8 cellular contexts compared by ENCODE assay signal in genomic region chr7:71733108-71733870, GRCh38.
DNase-seq lines count a peak whose midpoint lies in the region; ATAC-seq and TF ChIP-seq lines count a peak whose summit lies in the region.

No MANE protein-coding gene starts in this region.

- no peak overlapping the region for H3K23ac ChIP-seq in mesendoderm (ENCODE audit: low read length)

- no peak overlapping the region for H3K27ac ChIP-seq in CD4-positive, alpha-beta memory T cell (ENCODE audit: low read depth, low read length)
- H3K27ac ChIP-seq in HCT116 (ENCODE audit: low read depth, low read length) (no peak overlapping the region), endodermal cell (ENCODE audit: low read depth, low read length) (no peak overlapping the region), mesendoderm (ENCODE audit: low read depth, low read length) (no peak overlapping the region)

- peaks cover 0 to 7% (median 2%) of the 10 kb centered on the region in 4 donors for H3K4me1 Mint-ChIP-seq in CD4-positive, alpha-beta memory T cell
- no peaks in the 10 kb centered on the region for H3K4me1 Mint-ChIP-seq in activated CD8-positive, alpha-beta T cell treated with anti-CD3 and anti-CD28 coated beads for 36 hours (ENCODE audit: low read depth)
- H3K4me1 Mint-ChIP-seq in endodermal cell: peaks cover 9% of the 10 kb centered on the region

- H3K56ac ChIP-seq in mesendoderm (ENCODE audit: low read length): peak overlapping the region; percentile 75

- H2AK5ac ChIP-seq in mesendoderm (ENCODE audit: low read length): no peak overlapping the region

- no TSS peak for BruUV-seq in HCT116 (replicated peaks; lab: Mats Ljungman, UMichigan)

- peak; percentile 37 to 55 (median 46) for DNase-seq in CD4-positive, alpha-beta memory T cell
- DNase-seq in HCT116 (ENCODE audit: low read depth, low spot score) (peak; percentile 3), NCI-H526 (lab: John Stamatoyannopoulos, UW) (peak; percentile 36 to 80), endodermal cell (peak; percentile 98), mesendoderm (peak; percentile 92), cortex of kidney (lab: John Stamatoyannopoulos, UW) (no peak)
- DNase-seq in activated CD8-positive, alpha-beta T cell treated with anti-CD3 and anti-CD28 coated beads for 36 hours: peak; percentile 77
- DNase-seq in stimulated activated CD8-positive, alpha-beta memory T cell treated with anti-CD3 and anti-CD28 coated beads, Interleukin-15, amount 100 ng/mL, for 1 hour (ENCODE audit: low read depth): peak; percentile 14

- H3K9me3 ChIP-seq in CD4-positive, alpha-beta memory T cell (ENCODE audit: control insufficient read depth in 1 of 2, low read length in 2 of 2): no peaks in the 10 kb centered on the region
- no peaks in the 10 kb centered on the region; a peak in 1 of 4 replicates for H3K9me3 ChIP-seq in HCT116 (ENCODE audit: control insufficient read depth in 1 of 2, insufficient read depth in 1 of 2, low read depth in 1 of 2, low read length in 2 of 2)
- peaks cover 10% of the 10 kb centered on the region for H3K9me3 ChIP-seq in endodermal cell (ENCODE audit: control insufficient read depth, low read length)

- peak overlapping the region in 1 of 7 donors; percentile 60 for H3K27ac Mint-ChIP-seq in CD4-positive, alpha-beta memory T cell
- no peak overlapping the region for H3K27ac Mint-ChIP-seq in activated CD8-positive, alpha-beta T cell treated with anti-CD3 and anti-CD28 coated beads for 36 hours
- H3K27ac Mint-ChIP-seq in endodermal cell: no peak overlapping the region

- H3K79me2 ChIP-seq in HCT116 (ENCODE audit: insufficient read depth, low read length): no peaks in the 10 kb centered on the region
- no peaks in the 10 kb centered on the region for H3K79me2 ChIP-seq in mesendoderm (ENCODE audit: control insufficient read depth, insufficient read depth, low read length)

- H3K4me3 ChIP-seq in CD4-positive, alpha-beta memory T cell (ENCODE audit: low read length in 2 of 2): no peak overlapping the region
- H3K4me3 ChIP-seq in HCT116 (replicated peaks in 1 of 2; ENCODE audit: low read depth in 1 of 2, low read length in 2 of 2) (no peak overlapping the region), endodermal cell (ENCODE audit: low read length) (peak overlapping the region; percentile 66), mesendoderm (ENCODE audit: low read length) (no peak overlapping the region)

- no peaks in the 10 kb centered on the region for H3K27me3 ChIP-seq in CD4-positive, alpha-beta memory T cell (ENCODE audit: insufficient read depth, low read length)
- no peaks in the 10 kb centered on the region for H3K27me3 ChIP-seq in HCT116 (ENCODE audit: insufficient read depth, low read length)
- H3K27me3 ChIP-seq in endodermal cell (ENCODE audit: control insufficient read depth, insufficient read depth, low read length, poor library complexity, severe bottlenecking): no peaks in the 10 kb centered on the region
- H3K27me3 ChIP-seq in mesendoderm (ENCODE audit: insufficient read depth, low read length, poor library complexity): no peaks in the 10 kb centered on the region

- H3K36me3 ChIP-seq in CD4-positive, alpha-beta memory T cell (ENCODE audit: insufficient read depth, low read length): no peaks in the 10 kb centered on the region
- no peaks in the 10 kb centered on the region for H3K36me3 ChIP-seq in HCT116 (ENCODE audit: control insufficient read depth in 1 of 2, insufficient read depth in 2 of 2, low read length in 2 of 2)
- no peaks in the 10 kb centered on the region for H3K36me3 ChIP-seq in endodermal cell (ENCODE audit: control insufficient read depth, insufficient read depth, low read length)
- H3K36me3 ChIP-seq in mesendoderm (ENCODE audit: control insufficient read depth, insufficient read depth, low read length): no peaks in the 10 kb centered on the region

- H3K18ac ChIP-seq in mesendoderm (ENCODE audit: low read length): no peak overlapping the region

- RAD21 ChIA-PET in HCT116 (lab: Charles Lee; ENCODE audit: low non-redundant PET in 1 of 2, low total read pairs in 2 of 2, uncharacterized antibody in 2 of 2, unreplicated experiment in 2 of 2): no interaction called here

- H2BK15ac ChIP-seq in mesendoderm (replicated peaks; ENCODE audit: low read depth): no peak overlapping the region

- TF ChIP-seq CTCF in HCT116 (IDR thresholded peaks at IDR 0.05 in 2 of 3, conservative IDR thresholded peaks at IDR 0.05 in 1 of 3; ENCODE audit: borderline replicate concordance in 1 of 3, insufficient read depth in 1 of 3, low read depth in 2 of 3, low read length in 2 of 3): peak in 2 of 3 experiments; percentile 56; a peak in 4 of 6 replicates
- peak; percentile 88 for TF ChIP-seq CTCF in activated CD8-positive, alpha-beta T cell treated with anti-CD3 and anti-CD28 coated beads for 36 hours (IDR thresholded peaks at IDR 0.05)
- peak; percentile 97 for TF ChIP-seq CTCF in endodermal cell (conservative IDR thresholded peaks at IDR 0.05)

- no peak for TF ChIP-seq POLR2A in HCT116 (IDR thresholded peaks at IDR 0.05; ENCODE audit: borderline replicate concordance, extremely low read depth, insufficient read depth, insufficient read length)

- peak; percentile 35 for TF ChIP-seq RAD21 in HCT116 (IDR thresholded peaks at IDR 0.05; ENCODE audit: low read depth)

- H4K8ac ChIP-seq in mesendoderm (ENCODE audit: low read depth, low read length): no peak overlapping the region

- no peaks in the 10 kb centered on the region for H3K4me1 ChIP-seq in CD4-positive, alpha-beta memory T cell (ENCODE audit: insufficient read depth, low read length)
- H3K4me1 ChIP-seq in HCT116 (ENCODE audit: control insufficient read depth in 1 of 2, insufficient read depth in 2 of 2, low read length in 2 of 2) (no peaks in the 10 kb centered on the region), endodermal cell (ENCODE audit: control insufficient read depth, insufficient read depth, low read length) (no peaks in the 10 kb centered on the region), mesendoderm (ENCODE audit: control insufficient read depth, low read depth, low read length) (no peaks in the 10 kb centered on the region)

- no peak overlapping the region for H3K4ac ChIP-seq in mesendoderm (ENCODE audit: low read depth, low read length)

- H3K4me3 Mint-ChIP-seq in CD4-positive, alpha-beta memory T cell: no peak overlapping the region
- H3K4me3 Mint-ChIP-seq in activated CD8-positive, alpha-beta T cell treated with anti-CD3 and anti-CD28 coated beads for 36 hours: no peak overlapping the region
- peak overlapping the region; percentile 48 for H3K4me3 Mint-ChIP-seq in endodermal cell

- no peaks in the 10 kb centered on the region for H4K20me1 ChIP-seq in HCT116 (ENCODE audit: insufficient read depth)

- H2BK5ac ChIP-seq in mesendoderm (ENCODE audit: low read length): peak overlapping the region; percentile 69

- ATAC-seq in HCT116: peak; percentile 40; the same call in 1 of the 2 replicates
- no peak for ATAC-seq in activated CD8-positive, alpha-beta T cell treated with anti-CD3 and anti-CD28 coated beads for 36 hours

- no peaks in the 10 kb centered on the region for H3K79me1 ChIP-seq in mesendoderm (ENCODE audit: low read length)

- H3K9me2 ChIP-seq in HCT116 (ENCODE audit: insufficient read depth): no peaks in the 10 kb centered on the region

- intact Hi-C loops in CD4-positive, alpha-beta memory T cell (cut with micrococcal nuclease): no loop called here
- intact Hi-C loops in HCT116 (cut with micrococcal nuclease): loop anchor here (1.0 kb wide), 1 partner anchor 876 kb away; no protein-coding TSS in a partner anchor
- intact Hi-C loops in activated CD8-positive, alpha-beta T cell treated with anti-CD3 and anti-CD28 coated beads for 36 hours (cut with micrococcal nuclease): loop anchor here (2.0 kb wide), 1 partner anchor 876 kb away; no protein-coding TSS in a partner anchor

- H3K9me3 Mint-ChIP-seq in CD4-positive, alpha-beta memory T cell: peaks cover 0 to 2% (median 0%) of the 10 kb centered on the region in 8 donors
- peaks cover 1% of the 10 kb centered on the region for H3K9me3 Mint-ChIP-seq in activated CD8-positive, alpha-beta T cell treated with anti-CD3 and anti-CD28 coated beads for 36 hours
- H3K9me3 Mint-ChIP-seq in endodermal cell: peaks cover 18% of the 10 kb centered on the region

- WGBS in endodermal cell (ENCODE audit: insufficient coverage in 1 of 2, insufficient read length in 1 of 2), 2 experiments: 9 to 13% methylated on average over 18 to 29 of the region's 29 CpGs
- no CpG with 5 or more reads among the region's 29 CpGs for WGBS in mesendoderm (ENCODE audit: extremely low coverage, insufficient coverage, low lambda C conversion rate)

- no peaks in the 10 kb centered on the region for H3K36me3 Mint-ChIP-seq in CD4-positive, alpha-beta memory T cell
- no peaks in the 10 kb centered on the region for H3K36me3 Mint-ChIP-seq in activated CD8-positive, alpha-beta T cell treated with anti-CD3 and anti-CD28 coated beads for 36 hours (ENCODE audit: low read depth)
- no peaks in the 10 kb centered on the region for H3K36me3 Mint-ChIP-seq in endodermal cell (ENCODE audit: low read depth)

- no peak overlapping the region for H2BK120ac ChIP-seq in mesendoderm (ENCODE audit: low read depth, low read length)

- H4K5ac ChIP-seq in mesendoderm (ENCODE audit: low read length): no peak overlapping the region

- no peak overlapping the region for H2AFZ ChIP-seq in HCT116 (ENCODE audit: low read depth, low read length, poor library complexity, severe bottlenecking)

- POLR2A ChIA-PET in CD4-positive, alpha-beta memory T cell (lab: Charles Lee; ENCODE audit: partially characterized antibody): interaction anchor here (1.4 kb wide), 1 partner anchor 904 kb away, joined by 4 read pairs; no protein-coding TSS in a partner anchor
- POLR2A ChIA-PET in HCT116 (lab: Charles Lee): no interaction called here
- POLR2A ChIA-PET in activated CD8-positive, alpha-beta T cell treated with anti-CD3 and anti-CD28 coated beads for 36 hours (lab: Charles Lee): no interaction called here

- H3K4me2 ChIP-seq in HCT116 (ENCODE audit: low read length) (no peak overlapping the region), mesendoderm (ENCODE audit: low read length) (peak overlapping the region; percentile 45)

- CTCF ChIA-PET in CD4-positive, alpha-beta memory T cell (lab: Charles Lee; ENCODE audit: partially characterized antibody): interaction anchor here (0.7 to 8.7 kb wide), 13 partner anchors 9 to 1820 kb away, joined by 3 to 52 read pairs (median 4); no protein-coding TSS in a partner anchor
- CTCF ChIA-PET in HCT116 (lab: Charles Lee): no interaction called here
- CTCF ChIA-PET in activated CD8-positive, alpha-beta T cell treated with anti-CD3 and anti-CD28 coated beads for 36 hours (lab: Charles Lee): interaction anchor here (0.6 to 4.3 kb wide), 8 partner anchors 9 to 904 kb away, joined by 3 to 21 read pairs (median 3); no protein-coding TSS in a partner anchor

- no peaks in the 10 kb centered on the region for H3K27me3 Mint-ChIP-seq in CD4-positive, alpha-beta memory T cell
- H3K27me3 Mint-ChIP-seq in activated CD8-positive, alpha-beta T cell treated with anti-CD3 and anti-CD28 coated beads for 36 hours: peaks cover 6% of the 10 kb centered on the region
- peaks cover 2% of the 10 kb centered on the region for H3K27me3 Mint-ChIP-seq in endodermal cell (ENCODE audit: insufficient read depth)

- H3K9ac ChIP-seq in HCT116 (ENCODE audit: low read length): no peak overlapping the region
- no peak overlapping the region for H3K9ac ChIP-seq in endodermal cell (ENCODE audit: extremely low read depth, low read length, poor library complexity, severe bottlenecking)
- H3K9ac ChIP-seq in mesendoderm (ENCODE audit: low read length): no peak overlapping the region
